1 cellular context compared by ENCODE assay signal in the genomic region with DNA sequence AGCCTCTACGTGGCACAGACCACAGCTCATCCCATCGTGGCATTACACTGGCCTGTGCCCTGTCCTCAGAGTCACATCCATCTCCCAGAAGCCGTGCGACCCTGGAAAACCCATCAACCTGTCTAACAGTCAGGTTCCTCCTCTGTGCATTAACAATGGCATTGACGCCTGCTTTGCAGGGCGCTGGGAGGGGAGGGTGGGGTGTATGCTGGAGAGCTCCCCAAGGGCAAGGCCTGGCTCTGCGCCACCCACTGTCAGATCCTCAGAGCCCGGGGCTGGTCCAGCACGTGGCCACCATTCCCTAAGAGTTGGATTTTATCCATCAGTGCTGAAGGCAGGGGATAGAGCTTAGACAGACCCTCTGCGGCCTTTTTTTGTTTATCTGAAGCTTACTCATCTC.
TF ChIP-seq lines count a peak whose summit lies in the region.

No MANE protein-coding gene starts in this region.

TF ChIP-seq in GM23338, 12 proteins besides CTCF, POLR2A, EP300 and RAD21 (continued from another document):
- TF ChIP-seq, protein P1, sequence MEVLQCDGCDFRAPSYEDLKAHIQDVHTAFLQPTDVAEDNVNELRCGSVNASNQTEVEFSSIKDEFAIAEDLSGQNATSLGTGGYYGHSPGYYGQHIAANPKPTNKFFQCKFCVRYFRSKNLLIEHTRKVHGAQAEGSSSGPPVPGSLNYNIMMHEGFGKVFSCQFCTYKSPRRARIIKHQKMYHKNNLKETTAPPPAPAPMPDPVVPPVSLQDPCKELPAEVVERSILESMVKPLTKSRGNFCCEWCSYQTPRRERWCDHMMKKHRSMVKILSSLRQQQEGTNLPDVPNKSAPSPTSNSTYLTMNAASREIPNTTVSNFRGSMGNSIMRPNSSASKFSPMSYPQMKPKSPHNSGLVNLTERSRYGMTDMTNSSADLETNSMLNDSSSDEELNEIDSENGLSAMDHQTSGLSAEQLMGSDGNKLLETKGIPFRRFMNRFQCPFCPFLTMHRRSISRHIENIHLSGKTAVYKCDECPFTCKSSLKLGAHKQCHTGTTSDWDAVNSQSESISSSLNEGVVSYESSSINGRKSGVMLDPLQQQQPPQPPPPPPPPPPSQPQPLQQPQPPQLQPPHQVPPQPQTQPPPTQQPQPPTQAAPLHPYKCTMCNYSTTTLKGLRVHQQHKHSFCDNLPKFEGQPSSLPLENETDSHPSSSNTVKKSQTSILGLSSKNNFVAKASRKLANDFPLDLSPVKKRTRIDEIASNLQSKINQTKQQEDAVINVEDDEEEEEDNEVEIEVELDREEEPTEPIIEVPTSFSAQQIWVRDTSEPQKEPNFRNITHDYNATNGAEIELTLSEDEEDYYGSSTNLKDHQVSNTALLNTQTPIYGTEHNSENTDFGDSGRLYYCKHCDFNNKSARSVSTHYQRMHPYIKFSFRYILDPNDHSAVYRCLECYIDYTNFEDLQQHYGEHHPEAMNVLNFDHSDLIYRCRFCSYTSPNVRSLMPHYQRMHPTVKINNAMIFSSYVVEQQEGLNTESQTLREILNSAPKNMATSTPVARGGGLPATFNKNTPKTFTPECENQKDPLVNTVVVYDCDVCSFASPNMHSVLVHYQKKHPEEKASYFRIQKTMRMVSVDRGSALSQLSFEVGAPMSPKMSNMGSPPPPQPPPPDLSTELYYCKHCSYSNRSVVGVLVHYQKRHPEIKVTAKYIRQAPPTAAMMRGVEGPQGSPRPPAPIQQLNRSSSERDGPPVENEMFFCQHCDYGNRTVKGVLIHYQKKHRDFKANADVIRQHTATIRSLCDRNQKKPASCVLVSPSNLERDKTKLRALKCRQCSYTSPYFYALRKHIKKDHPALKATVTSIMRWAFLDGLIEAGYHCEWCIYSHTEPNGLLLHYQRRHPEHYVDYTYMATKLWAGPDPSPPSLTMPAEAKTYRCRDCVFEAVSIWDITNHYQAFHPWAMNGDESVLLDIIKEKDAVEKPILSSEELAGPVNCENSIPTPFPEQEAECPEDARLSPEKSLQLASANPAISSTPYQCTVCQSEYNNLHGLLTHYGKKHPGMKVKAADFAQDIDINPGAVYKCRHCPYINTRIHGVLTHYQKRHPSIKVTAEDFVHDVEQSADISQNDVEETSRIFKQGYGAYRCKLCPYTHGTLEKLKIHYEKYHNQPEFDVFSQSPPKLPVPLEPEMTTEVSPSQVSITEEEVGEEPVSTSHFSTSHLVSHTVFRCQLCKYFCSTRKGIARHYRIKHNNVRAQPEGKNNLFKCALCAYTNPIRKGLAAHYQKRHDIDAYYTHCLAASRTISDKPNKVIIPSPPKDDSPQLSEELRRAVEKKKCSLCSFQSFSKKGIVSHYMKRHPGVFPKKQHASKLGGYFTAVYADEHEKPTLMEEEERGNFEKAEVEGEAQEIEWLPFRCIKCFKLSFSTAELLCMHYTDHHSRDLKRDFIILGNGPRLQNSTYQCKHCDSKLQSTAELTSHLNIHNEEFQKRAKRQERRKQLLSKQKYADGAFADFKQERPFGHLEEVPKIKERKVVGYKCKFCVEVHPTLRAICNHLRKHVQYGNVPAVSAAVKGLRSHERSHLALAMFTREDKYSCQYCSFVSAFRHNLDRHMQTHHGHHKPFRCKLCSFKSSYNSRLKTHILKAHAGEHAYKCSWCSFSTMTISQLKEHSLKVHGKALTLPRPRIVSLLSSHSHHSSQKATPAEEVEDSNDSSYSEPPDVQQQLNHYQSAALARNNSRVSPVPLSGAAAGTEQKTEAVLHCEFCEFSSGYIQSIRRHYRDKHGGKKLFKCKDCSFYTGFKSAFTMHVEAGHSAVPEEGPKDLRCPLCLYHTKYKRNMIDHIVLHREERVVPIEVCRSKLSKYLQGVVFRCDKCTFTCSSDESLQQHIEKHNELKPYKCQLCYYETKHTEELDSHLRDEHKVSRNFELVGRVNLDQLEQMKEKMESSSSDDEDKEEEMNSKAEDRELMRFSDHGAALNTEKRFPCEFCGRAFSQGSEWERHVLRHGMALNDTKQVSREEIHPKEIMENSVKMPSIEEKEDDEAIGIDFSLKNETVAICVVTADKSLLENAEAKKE (CRISPR knock-in tag; IDR thresholded peaks at IDR 0.05), result no peak
- TF ChIP-seq STAT1 (IDR thresholded peaks at IDR 0.05; ENCODE audit: unreplicated experiment) (no peak), NANOG (IDR thresholded peaks at IDR 0.05; ENCODE audit: borderline replicate concordance) (no peak), ZNF331 (CRISPR knock-in tag; IDR thresholded peaks at IDR 0.05; ENCODE audit: low read depth) (no peak)
